Comparison of ENCODE assay signal across 9 cellular contexts in the genomic region with DNA sequence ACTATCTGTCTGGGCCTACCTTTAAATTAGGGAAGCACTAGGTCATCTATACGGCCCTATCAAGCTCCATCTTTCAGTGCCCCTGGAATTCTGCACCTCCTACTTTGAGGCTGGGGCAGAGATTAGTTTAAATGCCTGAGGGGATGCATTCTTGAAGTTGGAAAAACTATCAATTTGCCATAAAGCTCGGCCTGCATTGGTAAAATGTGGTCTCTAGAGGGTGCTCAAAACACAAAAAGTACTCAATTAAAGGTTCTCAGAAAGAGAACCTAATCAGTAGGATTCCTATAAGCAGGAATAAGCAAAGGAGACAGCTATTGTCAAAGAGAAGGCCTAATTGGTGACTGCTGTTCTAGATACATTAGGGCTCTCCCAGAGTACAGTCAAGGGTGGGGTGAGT.
DNase-seq lines count a peak whose midpoint lies in the region; ATAC-seq and TF ChIP-seq lines count a peak whose summit lies in the region.
"Had no signal": no experiment of that assay in that cellular context is flagged by ENCODE, and none has a peak within 500 bp of the region (broad histone marks: within the 10 kb centered on the region; RNA-seq: fewer than 3 reads in every experiment).

No MANE protein-coding gene starts in this region.

- peaks cover 2% of the 10 kb centered on the region for H3K4me1 Mint-ChIP-seq in activated naive CD8-positive, alpha-beta T cell treated with anti-CD3 and anti-CD28 coated beads, Interleukin-2, amount 50 U/mL, for 24 hours

- H3K27me3 Mint-ChIP-seq in activated naive CD8-positive, alpha-beta T cell treated with anti-CD3 and anti-CD28 coated beads, Interleukin-2, amount 50 U/mL, for 24 hours, result no peaks in the 10 kb centered on the region

- DNase-seq in DMS53 (lab: John Stamatoyannopoulos, UW), result peak; percentile 57
- DNase-seq in HT1080 (ENCODE audit: low read depth), result peak; percentile 7
- peak; percentile 7 to 16 for DNase-seq in cardiac fibroblast (ENCODE audit: low read depth in 2 of 2)
- peak; percentile 14 for DNase-seq in myocyte (ENCODE audit: low read depth)
- no peak for DNase-seq in LoVo (ENCODE audit: low spot score)
- no peak for DNase-seq in NCI-H187 (lab: John Stamatoyannopoulos, UW)
- no peak for DNase-seq in activated naive CD8-positive, alpha-beta T cell treated with anti-CD3 and anti-CD28 coated beads, Interleukin-2, amount 50 U/mL, for 24 hours
- DNase-seq in NCI-H345 treated with DMSO at 0.1 percent for 48 hours (lab: John Stamatoyannopoulos, UW; ENCODE audit: unreplicated experiment), result no peak
- DNase-seq: sigmoid colon had no signal

- H3K27ac Mint-ChIP-seq in activated naive CD8-positive, alpha-beta T cell treated with anti-CD3 and anti-CD28 coated beads, Interleukin-2, amount 50 U/mL, for 24 hours, result no peak overlapping the region

- no peak overlapping the region for H3K4me3 Mint-ChIP-seq in activated naive CD8-positive, alpha-beta T cell treated with anti-CD3 and anti-CD28 coated beads, Interleukin-2, amount 50 U/mL, for 24 hours

- no peak for TF ChIP-seq CTCF in cardiac fibroblast (IDR thresholded peaks at IDR 0.05; ENCODE audit: low read depth, low read length)

- ATAC-seq in activated naive CD8-positive, alpha-beta T cell treated with anti-CD3 and anti-CD28 coated beads, Interleukin-2, amount 50 U/mL, for 24 hours, result no peak

- H3K9me3 Mint-ChIP-seq in activated naive CD8-positive, alpha-beta T cell treated with anti-CD3 and anti-CD28 coated beads, Interleukin-2, amount 50 U/mL, for 24 hours, result no peaks in the 10 kb centered on the region

- H3K4me3 ChIP-seq in cardiac fibroblast (replicated peaks in 1 of 2; ENCODE audit: low read depth in 2 of 2, low read length in 2 of 2), result no peak overlapping the region
- H3K4me3 ChIP-seq: sigmoid colon had no signal

- H3K36me3 Mint-ChIP-seq in activated naive CD8-positive, alpha-beta T cell treated with anti-CD3 and anti-CD28 coated beads, Interleukin-2, amount 50 U/mL, for 24 hours (ENCODE audit: low read depth), result no peaks in the 10 kb centered on the region

Comparison
In these comparisons a context has a peak if more than half of its experiments do, and no peak if none do; other contexts are left out.
1. DNase-seq: peak in DMS53 (single experiment), HT1080 (single experiment), cardiac fibroblast (2 of 2) and myocyte (single experiment); none in LoVo (single experiment), NCI-H187 (0 of 2), activated naive CD8-positive, alpha-beta T cell treated with anti-CD3 and anti-CD28 coated beads, Interleukin-2, amount 50 U/mL, for 24 hours (single experiment) and NCI-H345 treated with DMSO at 0.1 percent for 48 hours (single experiment).